In genomic region chr11:20131744-20132666, GRCh38 we compare ENCODE assay signal across 8 cellular contexts. TPM values are rescaled to one million over a fixed set of nuclear protein-coding genes. Genes with fewer than 3 reads are reported as not detected.
DNase-seq lines count a peak whose midpoint lies in the region; ATAC-seq and TF ChIP-seq lines count a peak whose summit lies in the region.

No MANE protein-coding gene starts in this region.

- H2AFZ ChIP-seq in trophoblast cell (ENCODE audit: insufficient read depth, low read length, poor library complexity) = peak overlapping the region; percentile 82

- peak overlapping the region; percentile 81 for H4K8ac ChIP-seq in trophoblast cell (ENCODE audit: low read depth, low read length)

- peak overlapping the region; percentile 47 for H4K91ac ChIP-seq in trophoblast cell (ENCODE audit: low read depth, low read length)

- peak overlapping the region; percentile 64 for H3K14ac ChIP-seq in trophoblast cell (ENCODE audit: low read length)

- H3K23ac ChIP-seq in trophoblast cell (ENCODE audit: low read length) = no peak overlapping the region

- H2BK5ac ChIP-seq in trophoblast cell (ENCODE audit: low read depth, low read length, poor library complexity) = no peak overlapping the region

- H3K27ac Mint-ChIP-seq in CD14-positive monocyte = peak overlapping the region in 1 of 7 donors; percentile 31
- no peak overlapping the region for H3K27ac Mint-ChIP-seq in activated naive CD8-positive, alpha-beta T cell

- peaks cover 6% of the 10 kb centered on the region for H3K79me2 ChIP-seq in trophoblast cell (ENCODE audit: control insufficient read depth, insufficient read depth, low read length, poor library complexity)

- DNase-seq in CD14-positive monocyte (ENCODE audit: low spot score) (no peak), OCI-M1 (lab: John Stamatoyannopoulos, UW) (peak; percentile 70), heart left ventricle (peak; percentile 41 to 68 (median 46)), trophoblast cell (peak in 1 of 2 donors; percentile 46)

- peak overlapping the region; percentile 23 for H2BK120ac ChIP-seq in trophoblast cell (ENCODE audit: insufficient read depth, low read length, poor library complexity)

- H3K4me1 Mint-ChIP-seq in CD14-positive monocyte = peaks cover 12% of the 10 kb centered on the region
- H3K4me1 Mint-ChIP-seq in activated naive CD8-positive, alpha-beta T cell (ENCODE audit: low read depth) = peaks cover 8% of the 10 kb centered on the region

- H3K27me3 Mint-ChIP-seq in CD14-positive monocyte (ENCODE audit: low read depth in 3 of 3) = peaks cover 23 to 31% (median 28%) of the 10 kb centered on the region in 3 donors
- H3K27me3 Mint-ChIP-seq in activated naive CD8-positive, alpha-beta T cell = peaks cover 30% of the 10 kb centered on the region

- peak; percentile 92 for TF ChIP-seq CTCF in CD14-positive monocyte (IDR thresholded peaks at IDR 0.05)
- peak; percentile 75 to 90 (median 86) for TF ChIP-seq CTCF in heart left ventricle (IDR thresholded peaks at IDR 0.05)

- H3K36me3 ChIP-seq in heart left ventricle = no peaks in the 10 kb centered on the region
- no peaks in the 10 kb centered on the region for H3K36me3 ChIP-seq in trophoblast cell (ENCODE audit: control insufficient read depth in 1 of 2, insufficient read depth in 2 of 2, low read length in 2 of 2)

- WGBS in heart left ventricle, 4 donors = 14 to 27% (median 20%) methylated on average over 39 to 54 of the region's 54 CpGs
- WGBS in trophoblast cell (ENCODE audit: extremely low coverage, insufficient coverage, insufficient read length) = no CpG with 5 or more reads among the region's 54 CpGs

- no peaks in the 10 kb centered on the region for H3K36me3 Mint-ChIP-seq in CD14-positive monocyte
- no peaks in the 10 kb centered on the region for H3K36me3 Mint-ChIP-seq in activated naive CD8-positive, alpha-beta T cell

- H4K12ac ChIP-seq in trophoblast cell (ENCODE audit: low read depth, low read length) = peak overlapping the region; percentile 37

- H3K4me3 ChIP-seq in heart left ventricle = peak overlapping the region; percentile 2 to 59 (median 50)
- peak overlapping the region; percentile 60 for H3K4me3 ChIP-seq in trophoblast cell (ENCODE audit: low read depth, low read length)

- H3K4me1 ChIP-seq in heart left ventricle = peaks cover 0 to 11% (median 4%) of the 10 kb centered on the region in 12 donors
- peaks cover 2 to 6% of the 10 kb centered on the region in 2 experiments for H3K4me1 ChIP-seq in trophoblast cell (ENCODE audit: control insufficient read depth in 1 of 2, insufficient read depth in 2 of 2, low read length in 2 of 2)

- peaks cover 0 to 29% (median 0%) of the 10 kb centered on the region in 9 donors for H3K27me3 ChIP-seq in heart left ventricle
- no peaks in the 10 kb centered on the region for H3K27me3 ChIP-seq in trophoblast cell (ENCODE audit: insufficient read depth, low read length)

- intact Hi-C loops in CD14-positive monocyte (cut with micrococcal nuclease) (loop anchor here (5.0 to 10.0 kb wide), 2 partner anchors 177 to 180 kb away; no protein-coding TSS in a partner anchor), heart left ventricle (cut with DNase I) (loop anchor here (1.0 to 10.0 kb wide), 10 partner anchors 179 to 570 kb away; no protein-coding TSS in a partner anchor)

- peak overlapping the region; percentile 19 for H2BK12ac ChIP-seq in trophoblast cell (ENCODE audit: low read length)

- H3K4me2 ChIP-seq in trophoblast cell (ENCODE audit: low read length) = peak overlapping the region; percentile 98

- H3K27ac ChIP-seq in heart left ventricle (no peak overlapping the region), trophoblast cell (ENCODE audit: low read depth, low read length) (no peak overlapping the region)

- H3K9me3 Mint-ChIP-seq in CD14-positive monocyte = peaks cover 0 to 8% (median 0%) of the 10 kb centered on the region in 7 donors
- no peaks in the 10 kb centered on the region for H3K9me3 Mint-ChIP-seq in activated naive CD8-positive, alpha-beta T cell (ENCODE audit: low read depth)

- no peak for TF ChIP-seq POLR2A in heart left ventricle (IDR thresholded peaks at IDR 0.05)

- peak overlapping the region; percentile 10 for H3K4ac ChIP-seq in trophoblast cell (ENCODE audit: low read depth, low read length)

- H3K9ac ChIP-seq in trophoblast cell (ENCODE audit: low read length) = peak overlapping the region; percentile 10

- ATAC-seq in GM21529 (IDR thresholded peaks at IDR 0.05; ENCODE audit: unreplicated experiment) = peak; percentile 61
- peak; percentile 53 to 82 (median 66) for ATAC-seq in heart left ventricle
- ATAC-seq in GM19324 (IDR thresholded peaks at IDR 0.05; ENCODE audit: low FRiP score, unreplicated experiment) = no peak
- ATAC-seq in HG03457 (IDR thresholded peaks at IDR 0.05; ENCODE audit: unreplicated experiment) = no peak

- H2AK5ac ChIP-seq in trophoblast cell (ENCODE audit: low read length) = no peak overlapping the region

- peaks cover 7% of the 10 kb centered on the region for H3K79me1 ChIP-seq in trophoblast cell (ENCODE audit: low read length)

- no peak overlapping the region for H3K18ac ChIP-seq in trophoblast cell (ENCODE audit: low read length)

- peak overlapping the region; percentile 66 to 78 for H3K4me3 Mint-ChIP-seq in CD14-positive monocyte
- H3K4me3 Mint-ChIP-seq in activated naive CD8-positive, alpha-beta T cell = peak overlapping the region; percentile 80

- H3K9me3 ChIP-seq in heart left ventricle (no peaks in the 10 kb centered on the region), trophoblast cell (ENCODE audit: insufficient read depth, low read depth, low read length) (no peaks in the 10 kb centered on the region)

RNA-seq across cellular contexts. Expression of gene DBX1, which starts 28.3 kb away (rescaled TPM):
- polyA plus RNA-seq in CD14-positive monocyte (not detected), heart left ventricle (not detected)
- total RNA-seq in heart left ventricle = not detected
- not detected in 2 replicates for polyA plus RNA-seq in trophoblast cell (2013)

Comparison
In these comparisons a context has a peak if more than half of its experiments do, and no peak if none do; other contexts are left out.
1. ATAC-seq: peak in GM21529 (single experiment) and heart left ventricle (4 of 4); none in GM19324 (single experiment) and HG03457 (single experiment).